14 cellular contexts compared by ENCODE assay signal in the genomic region with DNA sequence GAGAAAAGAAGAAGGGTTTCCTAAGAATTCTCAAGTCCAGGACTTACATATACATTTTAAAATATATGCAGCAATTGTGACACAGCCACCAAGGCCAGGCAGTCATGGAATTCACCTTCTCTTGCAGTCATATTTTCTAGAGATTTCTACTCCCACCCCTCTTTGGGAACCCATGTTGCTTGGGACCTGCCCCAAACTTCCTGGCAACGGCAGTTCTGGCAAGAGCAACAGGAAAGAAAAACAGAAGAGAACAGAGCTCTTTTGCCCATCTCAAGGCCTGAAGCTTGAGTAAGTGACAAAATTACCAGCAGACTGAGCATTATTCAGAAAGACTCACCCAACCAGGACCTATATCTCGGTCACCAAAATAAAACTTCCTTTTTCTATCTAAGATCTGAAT.
A peak's percentile ranks its signal among the peaks of the same experiment; 100 is the strongest.
DNase-seq lines count a peak whose midpoint lies in the region; ATAC-seq, FAIRE-seq and TF ChIP-seq lines count a peak whose summit lies in the region.
"Had no signal": no experiment of that assay in that cellular context is flagged by ENCODE, and none has a peak within 500 bp of the region (broad histone marks: within the 10 kb centered on the region; RNA-seq: fewer than 3 reads in every experiment).

No MANE protein-coding gene starts in this region.

- H3K27ac ChIP-seq in endodermal cell (ENCODE audit: low read depth, low read length) (no peak overlapping the region), small intestine (ENCODE audit: low read depth in 1 of 2, low read length in 1 of 2) (no peak overlapping the region)
- H3K27ac ChIP-seq: SJCRH30 had no signal

- H3K36me3 Mint-ChIP-seq in CD14-positive monocyte (peaks cover 18 to 23% of the 10 kb centered on the region in 2 donors), endodermal cell (ENCODE audit: low read depth) (peaks cover 6% of the 10 kb centered on the region)
- H3K36me3 Mint-ChIP-seq in stimulated activated naive B cell treated with anti-CD40 and anti-IgM and Interleukin-4, amounts not matched to agents 10 μg/mL and 1 μg/mL and 100 μg/mL, for 72 hours = peaks cover 11 to 17% of the 10 kb centered on the region in 2 donors

- no peaks in the 10 kb centered on the region for H3K27me3 ChIP-seq in endodermal cell (ENCODE audit: control insufficient read depth, insufficient read depth, low read length, poor library complexity, severe bottlenecking)
- no peaks in the 10 kb centered on the region for H3K27me3 ChIP-seq in small intestine (ENCODE audit: control insufficient read depth in 2 of 2, insufficient read depth in 2 of 2, low read length in 2 of 2)
- H3K27me3 ChIP-seq: SJCRH30 had no signal

- TF ChIP-seq CTCF in CD14-positive monocyte (IDR thresholded peaks at IDR 0.05) = no peak
- TF ChIP-seq CTCF in LNCaP clone FGC (IDR thresholded peaks at IDR 0.05; ENCODE audit: control insufficient read depth, extremely low read depth, insufficient read depth) = no peak
- no peak for TF ChIP-seq CTCF in endodermal cell (conservative IDR thresholded peaks at IDR 0.05)

- intact Hi-C loops in CD14-positive monocyte (cut with micrococcal nuclease) = loop anchor here in 1 of 2 donors (10.0 kb wide), 1 partner anchor 45 kb away; no protein-coding TSS in a partner anchor

- H3K4me1 ChIP-seq in endodermal cell (ENCODE audit: control insufficient read depth, insufficient read depth, low read length) = no peaks in the 10 kb centered on the region
- no peaks in the 10 kb centered on the region for H3K4me1 ChIP-seq in small intestine (ENCODE audit: control insufficient read depth in 2 of 2, insufficient read depth in 1 of 2, low read depth in 1 of 2, low read length in 1 of 2)
- H3K4me1 ChIP-seq: SJCRH30 had no signal

- H3K9ac ChIP-seq in endodermal cell (ENCODE audit: extremely low read depth, low read length, poor library complexity, severe bottlenecking) = no peak overlapping the region

- H3K4me1 Mint-ChIP-seq in CD14-positive monocyte = peaks cover 24% of the 10 kb centered on the region
- peaks cover 8% of the 10 kb centered on the region for H3K4me1 Mint-ChIP-seq in endodermal cell
- peaks cover 13 to 39% of the 10 kb centered on the region in 2 donors for H3K4me1 Mint-ChIP-seq in stimulated activated naive B cell treated with anti-CD40 and anti-IgM and Interleukin-4, amounts not matched to agents 10 μg/mL and 1 μg/mL and 100 μg/mL, for 72 hours

- peak; percentile 33 to 46 for ATAC-seq in stimulated activated naive B cell treated with anti-CD40 and anti-IgM and Interleukin-4, amounts not matched to agents 10 μg/mL and 1 μg/mL and 100 μg/mL, for 72 hours (replicated peaks)
- no peak for ATAC-seq in GM18907 (IDR thresholded peaks at IDR 0.05; ENCODE audit: unreplicated experiment)

- DNase-seq in CD14-positive monocyte (ENCODE audit: low spot score) (no peak), LNCaP clone FGC (ENCODE audit: low read depth) (peak; percentile 15), endodermal cell (no peak), H4 (ENCODE audit: low spot score) (no peak), small intestine (no peak)
- no peak for DNase-seq in stimulated activated naive B cell treated with anti-CD40 and anti-IgM and Interleukin-4, amounts not matched to agents 10 μg/mL and 1 μg/mL and 100 μg/mL, for 72 hours
- DNase-seq: MV-4-11, NCI-H1436, NCI-H2081 treated with DMSO at 0.1 percent for 48 hours, NCI-H524, SJCRH30 had no signal

- FAIRE-seq in small intestine (lab: Jason Lieb, UNC) = no peak
- FAIRE-seq: H1, RCC 7860 had no signal

- H3K27me3 Mint-ChIP-seq in CD14-positive monocyte (ENCODE audit: low read depth in 3 of 3) = no peaks in the 10 kb centered on the region
- no peaks in the 10 kb centered on the region for H3K27me3 Mint-ChIP-seq in endodermal cell (ENCODE audit: insufficient read depth)
- H3K27me3 Mint-ChIP-seq in stimulated activated naive B cell treated with anti-CD40 and anti-IgM and Interleukin-4, amounts not matched to agents 10 μg/mL and 1 μg/mL and 100 μg/mL, for 72 hours = no peaks in the 10 kb centered on the region

- H3K36me3 ChIP-seq in endodermal cell (ENCODE audit: control insufficient read depth, insufficient read depth, low read length) (no peaks in the 10 kb centered on the region), small intestine (ENCODE audit: control insufficient read depth in 2 of 2, insufficient read depth in 2 of 2, low read length in 2 of 2) (no peaks in the 10 kb centered on the region)
- H3K36me3 ChIP-seq: SJCRH30 had no signal

- peaks cover 7% of the 10 kb centered on the region for H3K9me3 ChIP-seq in endodermal cell (ENCODE audit: control insufficient read depth, low read length)
- H3K9me3 ChIP-seq in small intestine (ENCODE audit: control insufficient read depth, low read depth) = no peaks in the 10 kb centered on the region
- H3K9me3 ChIP-seq: SJCRH30 had no signal

- 91 to 100% methylated on average over 1 to 2 of the region's 2 CpGs for WGBS in endodermal cell (ENCODE audit: insufficient coverage in 1 of 2, insufficient read length in 1 of 2), 2 experiments
- whole genome bisulfite sequencing in small intestine, 3 donors = 56 to 71% (median 71%) methylated on average over 2 of the region's 2 CpGs

- no peak overlapping the region for H3K4me3 ChIP-seq in LNCaP clone FGC (ENCODE audit: low read depth, low read length)
- no peak overlapping the region for H3K4me3 ChIP-seq in endodermal cell (ENCODE audit: low read length)
- H3K4me3 ChIP-seq in small intestine (ENCODE audit: low read depth in 1 of 2, low read length in 2 of 2) = no peak overlapping the region
- H3K4me3 ChIP-seq: SJCRH30 had no signal

- H3K27ac Mint-ChIP-seq in CD14-positive monocyte (peak overlapping the region in 6 of 7 donors; percentile 10 to 81 (median 68)), endodermal cell (peak overlapping the region; percentile 38)
- peak overlapping the region; percentile 52 for H3K27ac Mint-ChIP-seq in stimulated activated naive B cell treated with anti-CD40 and anti-IgM and Interleukin-4, amounts not matched to agents 10 μg/mL and 1 μg/mL and 100 μg/mL, for 72 hours

- H3K4me3 Mint-ChIP-seq in CD14-positive monocyte = no peak overlapping the region
- H3K4me3 Mint-ChIP-seq in endodermal cell = no peak overlapping the region
- H3K4me3 Mint-ChIP-seq in stimulated activated naive B cell treated with anti-CD40 and anti-IgM and Interleukin-4, amounts not matched to agents 10 μg/mL and 1 μg/mL and 100 μg/mL, for 72 hours = no peak overlapping the region

- H3K9me3 Mint-ChIP-seq in CD14-positive monocyte (peaks cover 0 to 3% (median 0%) of the 10 kb centered on the region in 7 donors), endodermal cell (peaks cover 8% of the 10 kb centered on the region)
- peaks cover 0 to 1% of the 10 kb centered on the region in 2 donors for H3K9me3 Mint-ChIP-seq in stimulated activated naive B cell treated with anti-CD40 and anti-IgM and Interleukin-4, amounts not matched to agents 10 μg/mL and 1 μg/mL and 100 μg/mL, for 72 hours
